ENCODE assay signal across 13 cellular contexts in genomic region chr12:25089738-25090137, GRCh38.
DNase-seq lines count a peak whose midpoint lies in the region; ATAC-seq, FAIRE-seq and TF ChIP-seq lines count a peak whose summit lies in the region.
"Had no signal": no experiment of that assay in that cellular context is flagged by ENCODE, and none has a peak within 500 bp of the region (broad histone marks: within the 10 kb centered on the region; RNA-seq: fewer than 3 reads in every experiment).

No MANE protein-coding gene starts in this region.

- H3K4me1 ChIP-seq in MM.1S (ENCODE audit: low read length) (peaks cover 3% of the 10 kb centered on the region; the same call in 1 of the 2 replicates), body of pancreas (peaks cover 11% of the 10 kb centered on the region), pancreas (peaks cover 0 to 7% (median 3%) of the 10 kb centered on the region in 3 donors)
- H3K4me1 ChIP-seq in effector memory CD4-positive, alpha-beta T cell (ENCODE audit: control insufficient read depth, insufficient read depth, low read length, poor library complexity, severe bottlenecking), result no peaks in the 10 kb centered on the region

- H4K20me1 ChIP-seq in MM.1S (ENCODE audit: insufficient read depth, low read length), result no peaks in the 10 kb centered on the region

- no peaks in the 10 kb centered on the region for H3K79me2 ChIP-seq in MM.1S (ENCODE audit: low read length)

- CTCF ChIA-PET in activated CD4-positive, alpha-beta T cell treated with anti-CD3 and anti-CD28 coated beads for 36 hours (lab: Charles Lee), result interaction anchor here (0.8 to 1.8 kb wide), 4 partner anchors 33 to 298 kb away, joined by 3 to 6 read pairs (median 4); no protein-coding TSS in a partner anchor

- H3K4me2 ChIP-seq in MM.1S (ENCODE audit: low read depth, low read length), result no peak overlapping the region

- H3K27ac ChIP-seq in MM.1S (ENCODE audit: low read length) (no peak overlapping the region), body of pancreas (no peak overlapping the region), pancreas (no peak overlapping the region)
- H3K27ac ChIP-seq in effector memory CD4-positive, alpha-beta T cell (ENCODE audit: insufficient read depth, low read length, poor library complexity, severe bottlenecking), result no peak overlapping the region

- no peak overlapping the region for H3K4me3 Mint-ChIP-seq in activated CD4-positive, alpha-beta T cell treated with anti-CD3 and anti-CD28 coated beads for 36 hours

- 16 to 22% methylated on average over 2 of the region's 2 CpGs for WGBS in body of pancreas, 2 donors
- WGBS in pancreas, 2 donors, result 10 to 12% methylated on average over 2 of the region's 2 CpGs

- peak overlapping the region; percentile 59 for H3K27ac Mint-ChIP-seq in activated CD4-positive, alpha-beta T cell treated with anti-CD3 and anti-CD28 coated beads for 36 hours
- H3K27ac Mint-ChIP-seq: activated T-helper 2 cell treated with anti-CD3 and anti-CD28 coated beads, Interferon-gamma antibody, Interleukin-2, Interleukin-4, amounts not matched to agents 10 μg/mL and 5 μg/mL and 100 μg/mL, durations not matched to agents 14 hours and 24 hours and 36 hours had no signal

- no peak for TF ChIP-seq CTCF in MM.1S (IDR thresholded peaks at IDR 0.05; ENCODE audit: low read length)
- no peak for TF ChIP-seq CTCF in body of pancreas (IDR thresholded peaks at IDR 0.05)
- no peak for TF ChIP-seq CTCF in pancreas (IDR thresholded peaks at IDR 0.05)
- no peak for TF ChIP-seq CTCF in GM10266 (IDR thresholded peaks at IDR 0.05; ENCODE audit: control insufficient read depth, insufficient read depth, low read depth, missing control alignments)

- peak; percentile 44 for DNase-seq in activated CD4-positive, alpha-beta T cell treated with anti-CD3 and anti-CD28 coated beads for 36 hours
- no peak for DNase-seq in activated CD4-positive, alpha-beta T cell treated with anti-CD3 and anti-CD28 coated beads, Interleukin-2, amount 50 U/mL, for 4 hours
- DNase-seq in MM.1S (peak; percentile 15), body of pancreas (peak in 3 of 4 donors; percentile 55 to 58 (median 55)), pancreas (peak in 1 of 6 donors; percentile 9), GM10266 (ENCODE audit: extremely low spot score) (no peak), GM12892 (ENCODE audit: insufficient read length) (no peak)
- DNase-seq in effector memory CD4-positive, alpha-beta T cell, result no peak
- DNase-seq: NCI-H1417 treated with DMSO at 0.1 percent for 48 hours; stimulated activated CD4-positive, alpha-beta T cell treated with anti-CD3 and anti-CD28 coated beads, Interleukin-2, amount 100 ng/mL, for 24 hours had no signal

- H3K27me3 Mint-ChIP-seq in activated CD4-positive, alpha-beta T cell treated with anti-CD3 and anti-CD28 coated beads for 36 hours, result no peaks in the 10 kb centered on the region

- H3K9me3 Mint-ChIP-seq in activated CD4-positive, alpha-beta T cell treated with anti-CD3 and anti-CD28 coated beads for 36 hours (ENCODE audit: low read depth), result peaks cover 7% of the 10 kb centered on the region

- H3K4me3 ChIP-seq in MM.1S (ENCODE audit: low read length), result no peak overlapping the region
- H3K4me3 ChIP-seq in body of pancreas, result no peak overlapping the region
- H3K4me3 ChIP-seq in pancreas, result no peak overlapping the region
- no peak overlapping the region for H3K4me3 ChIP-seq in effector memory CD4-positive, alpha-beta T cell (ENCODE audit: insufficient read depth, low read depth, low read length, poor library complexity, severe bottlenecking)

- intact Hi-C loops in activated CD4-positive, alpha-beta T cell treated with anti-CD3 and anti-CD28 coated beads for 36 hours (cut with DNase I, micrococcal nuclease), result loop anchor here (1.0 to 2.0 kb wide), 2 partner anchors 35 to 38 kb away; no protein-coding TSS in a partner anchor
- intact Hi-C loops in body of pancreas (cut with DNase I), result no loop called here
- intact Hi-C loops in pancreas (cut with DNase I), result no loop called here

- no peak overlapping the region for H2AFZ ChIP-seq in MM.1S (ENCODE audit: low read length)

- no peaks in the 10 kb centered on the region for H3K9me2 ChIP-seq in MM.1S (replicated peaks; ENCODE audit: insufficient read depth, low read length)

- H3F3A ChIP-seq in MM.1S (ENCODE audit: insufficient read depth, low read length), result no peaks in the 10 kb centered on the region

- peaks cover 54% of the 10 kb centered on the region for H3K36me3 Mint-ChIP-seq in activated CD4-positive, alpha-beta T cell treated with anti-CD3 and anti-CD28 coated beads for 36 hours (ENCODE audit: low read depth)

- H3K9me3 ChIP-seq in MM.1S (replicated peaks; ENCODE audit: insufficient read depth, low read length), result no peaks in the 10 kb centered on the region
- no peaks in the 10 kb centered on the region for H3K9me3 ChIP-seq in body of pancreas
- no peaks in the 10 kb centered on the region for H3K9me3 ChIP-seq in pancreas
- H3K9me3 ChIP-seq in effector memory CD4-positive, alpha-beta T cell (ENCODE audit: control insufficient read depth, low read length), result no peaks in the 10 kb centered on the region

- H3K27me3 ChIP-seq in MM.1S (replicated peaks; ENCODE audit: insufficient read depth, low read length) (no peaks in the 10 kb centered on the region), body of pancreas (no peaks in the 10 kb centered on the region), pancreas (no peaks in the 10 kb centered on the region)
- H3K27me3 ChIP-seq in effector memory CD4-positive, alpha-beta T cell (replicated peaks; ENCODE audit: control insufficient read depth, insufficient read depth, low read length, poor library complexity, severe bottlenecking), result no peaks in the 10 kb centered on the region

- FAIRE-seq in pancreas (lab: Jason Lieb, UNC), result no peak
- no peak for FAIRE-seq in GM12892 (lab: Jason Lieb, UNC)
- FAIRE-seq: colon, TTC549 had no signal

- peaks cover 26% of the 10 kb centered on the region for H3K4me1 Mint-ChIP-seq in activated CD4-positive, alpha-beta T cell treated with anti-CD3 and anti-CD28 coated beads for 36 hours

- H3K9ac ChIP-seq in MM.1S (ENCODE audit: low read length), result no peak overlapping the region

- ATAC-seq in activated CD4-positive, alpha-beta T cell treated with anti-CD3 and anti-CD28 coated beads for 36 hours, result peak; percentile 91
- ATAC-seq in body of pancreas (peak; percentile 53), pancreas (peak; percentile 84 to 97 (median 90))

- H3K36me3 ChIP-seq in MM.1S (replicated peaks; ENCODE audit: insufficient read depth, low read length) (peaks cover 6% of the 10 kb centered on the region; the same call in 1 of the 2 replicates), body of pancreas (replicated peaks in 1 of 2; ENCODE audit: insufficient read depth in 1 of 2, low read depth in 2 of 2) (peaks cover 0 to 3% of the 10 kb centered on the region in 2 donors), pancreas (peaks cover 0 to under 1% (median 0%) of the 10 kb centered on the region in 3 donors)
- peaks cover 24% of the 10 kb centered on the region for H3K36me3 ChIP-seq in effector memory CD4-positive, alpha-beta T cell (ENCODE audit: control insufficient read depth, insufficient read depth, low read length)

- no peak for TF ChIP-seq POLR2A in body of pancreas (IDR thresholded peaks at IDR 0.05)
- TF ChIP-seq POLR2A in GM12892 (IDR thresholded peaks at IDR 0.05; ENCODE audit: low read depth, low read length), result no peak

- POLR2A ChIA-PET in activated CD4-positive, alpha-beta T cell treated with anti-CD3 and anti-CD28 coated beads for 36 hours (lab: Charles Lee), result interaction anchor here (0.8 to 1.0 kb wide), 3 partner anchors 38 to 189 kb away, joined by 3 to 9 read pairs (median 3); a partner anchor contains a TSS

Comparison
In these comparisons a context has a peak if more than half of its experiments do, and no peak if none do; other contexts are left out.
1. DNase-seq: peak in activated CD4-positive, alpha-beta T cell treated with anti-CD3 and anti-CD28 coated beads for 36 hours (single experiment), MM.1S (single experiment) and body of pancreas (3 of 4); none in activated CD4-positive, alpha-beta T cell treated with anti-CD3 and anti-CD28 coated beads, Interleukin-2, amount 50 U/mL, for 4 hours (0 of 2), effector memory CD4-positive, alpha-beta T cell (0 of 3), GM10266 (single experiment) and GM12892 (single experiment).
2. intact Hi-C loops: an anchor here in activated CD4-positive, alpha-beta T cell treated with anti-CD3 and anti-CD28 coated beads for 36 hours (1.0 to 2.0 kb wide); none called in body of pancreas and pancreas.
3. Peak in every context shown above with its lines, with median percentiles within 50 percentile points of each other: ATAC-seq.